Comparison of ENCODE assay signal across 26 cellular contexts in genomic region chr1:22223176-22223575, GRCh38.
"Had no signal": no experiment of that assay in that cellular context is flagged by ENCODE, and none has a peak within 500 bp of the region (broad histone marks: within the 10 kb centered on the region; RNA-seq: fewer than 3 reads in every experiment).

No MANE protein-coding gene starts in this region.

- H3K27me3 ChIP-seq: ascending aorta, right lobe of liver, testis, vagina had no signal

- H3K36me3 ChIP-seq: ascending aorta, esophagus muscularis mucosa, right lobe of liver, vagina had no signal

- H3K9me3 Mint-ChIP-seq: activated T-helper 2 cell treated with anti-CD3 and anti-CD28 coated beads, Interferon-gamma antibody, Interleukin-2, Interleukin-4, amounts not matched to agents 10 μg/mL and 5 μg/mL and 100 μg/mL, durations not matched to agents 14 hours and 24 hours and 36 hours; effector memory CD8-positive, alpha-beta T cell; T-helper 2 cell treated with Interferon-gamma antibody and Interleukin-4, amounts not matched to agents 5 μg/mL and 100 μg/mL, for 36 hours had no signal

- H3K4me3 Mint-ChIP-seq: activated CD4-positive, alpha-beta T cell treated with anti-CD3 and anti-CD28 coated beads for 36 hours; activated CD8-positive, alpha-beta memory T cell treated with anti-CD3 and anti-CD28 coated beads, Interleukin-2, amount 10 ng/mL, durations not matched to agents 7 days and 5 days; activated CD8-positive, alpha-beta T cell treated with anti-CD3 and anti-CD28 coated beads, Interleukin-2, amount 10 ng/mL, durations not matched to agents 7 days and 5 days; activated naive CD8-positive, alpha-beta T cell; brain; effector memory CD8-positive, alpha-beta T cell; naive B cell; neural crest cell; T-helper 2 cell treated with Interferon-gamma antibody and Interleukin-4, amounts not matched to agents 5 μg/mL and 100 μg/mL, for 36 hours had no signal

- DNase-seq: activated CD4-positive, alpha-beta T cell treated with anti-CD3 and anti-CD28 coated beads for 36 hours; activated CD4-positive, CD25-positive, alpha-beta regulatory T cell; activated CD8-positive, alpha-beta memory T cell treated with anti-CD3 and anti-CD28 coated beads, Interleukin-2, amount 10 ng/mL, durations not matched to agents 7 days and 5 days; activated CD8-positive, alpha-beta T cell treated with anti-CD3 and anti-CD28 coated beads, Interleukin-2, amount 10 ng/mL, durations not matched to agents 7 days and 5 days; activated naive CD4-positive, alpha-beta T cell treated with Interleukin-2 at 50 U/mL for 16 hours; activated T-cell treated with anti-CD3 and anti-CD28 coated beads, Interleukin-2, amount 50 U/mL, for 48 hours; cortex of kidney; effector memory CD8-positive, alpha-beta T cell; left cardiac atrium; left ventricle myocardium superior; naive B cell; occipital lobe; stimulated activated CD4-positive, alpha-beta T cell treated with anti-CD3 and anti-CD28 coated beads, Interleukin-12 subunit alpha, Interleukin-12 subunit beta, amount 100 ng/mL, for 4 hours; stimulated activated CD4-positive, alpha-beta T cell treated with anti-CD3 and anti-CD28 coated beads, Interleukin-4, amount 100 ng/mL, for 1 hour; stimulated activated naive CD8-positive, alpha-beta T cell treated with anti-CD3 and anti-CD28 coated beads, Interleukin-15, Interleukin-2, amounts not matched to agents 100 U/mL and 50 U/mL, for 24 hours; testis had no signal

- H3K36me3 Mint-ChIP-seq: activated CD8-positive, alpha-beta memory T cell treated with anti-CD3 and anti-CD28 coated beads, Interleukin-2, amount 10 ng/mL, durations not matched to agents 7 days and 5 days; brain had no signal

- H3K27ac Mint-ChIP-seq: activated CD4-positive, alpha-beta T cell treated with anti-CD3 and anti-CD28 coated beads for 36 hours; activated CD8-positive, alpha-beta memory T cell treated with anti-CD3 and anti-CD28 coated beads, Interleukin-2, amount 10 ng/mL, durations not matched to agents 7 days and 5 days; activated CD8-positive, alpha-beta T cell treated with anti-CD3 and anti-CD28 coated beads, Interleukin-2, amount 10 ng/mL, durations not matched to agents 7 days and 5 days; activated naive CD8-positive, alpha-beta T cell; activated T-helper 2 cell treated with anti-CD3 and anti-CD28 coated beads, Interferon-gamma antibody, Interleukin-2, Interleukin-4, amounts not matched to agents 10 μg/mL and 5 μg/mL and 100 μg/mL, durations not matched to agents 14 hours and 24 hours and 36 hours; brain; effector memory CD8-positive, alpha-beta T cell; T-helper 2 cell treated with Interferon-gamma antibody and Interleukin-4, amounts not matched to agents 5 μg/mL and 100 μg/mL, for 36 hours had no signal

- H3K27ac ChIP-seq: ascending aorta, esophagus muscularis mucosa, foreskin keratinocyte, right lobe of liver, testis, vagina had no signal

- ATAC-seq: activated CD4-positive, alpha-beta T cell treated with anti-CD3 and anti-CD28 coated beads for 36 hours; activated CD8-positive, alpha-beta memory T cell treated with anti-CD3 and anti-CD28 coated beads, Interleukin-2, amount 10 ng/mL, durations not matched to agents 7 days and 5 days; activated CD8-positive, alpha-beta T cell treated with anti-CD3 and anti-CD28 coated beads, Interleukin-2, amount 10 ng/mL, durations not matched to agents 7 days and 5 days; effector memory CD8-positive, alpha-beta T cell; foreskin keratinocyte; left cardiac atrium; left ventricle myocardium superior; right lobe of liver; stimulated activated naive CD8-positive, alpha-beta T cell treated with anti-CD3 and anti-CD28 coated beads, Interleukin-15, Interleukin-2, amounts not matched to agents 100 U/mL and 50 U/mL, for 24 hours had no signal

- H3K4me3 ChIP-seq: ascending aorta, esophagus muscularis mucosa, right lobe of liver, testis, vagina had no signal

- H3K4me1 ChIP-seq: ascending aorta, esophagus muscularis mucosa, foreskin keratinocyte, right lobe of liver, testis, vagina had no signal

- H3K4me1 Mint-ChIP-seq: activated CD4-positive, alpha-beta T cell treated with anti-CD3 and anti-CD28 coated beads for 36 hours; activated CD8-positive, alpha-beta memory T cell treated with anti-CD3 and anti-CD28 coated beads, Interleukin-2, amount 10 ng/mL, durations not matched to agents 7 days and 5 days had no signal

- H3K9me3 ChIP-seq: ascending aorta, right lobe of liver, testis, vagina had no signal
